In genomic region chr1:54542962-54543539, GRCh38 we compare ENCODE assay signal across 8 cellular contexts. TPM values are rescaled to one million over a fixed set of nuclear protein-coding genes. Genes with fewer than 3 reads are reported as not detected.
DNase-seq lines count a peak whose midpoint lies in the region; TF ChIP-seq lines count a peak whose summit lies in the region.

No MANE protein-coding gene starts in this region.

- H3K79me2 ChIP-seq in mesendoderm (ENCODE audit: control insufficient read depth, insufficient read depth, low read length): no peaks in the 10 kb centered on the region

- H3K27ac Mint-ChIP-seq in brain: peak overlapping the region in 3 of 5 experiments; percentile 70 to 90 (median 84)

- H3K27me3 ChIP-seq in mesendoderm (ENCODE audit: insufficient read depth, low read length, poor library complexity): no peaks in the 10 kb centered on the region

- no peak overlapping the region for H3K4me3 ChIP-seq in mesendoderm (ENCODE audit: low read length)

- peak overlapping the region; percentile 5 for H3K18ac ChIP-seq in mesendoderm (ENCODE audit: low read length)

- peaks cover 29% of the 10 kb centered on the region for H3K27me3 Mint-ChIP-seq in brain

- H3K4me2 ChIP-seq in mesendoderm (ENCODE audit: low read length): peak overlapping the region; percentile 41

- H3K79me1 ChIP-seq in mesendoderm (ENCODE audit: low read length): peaks cover 4% of the 10 kb centered on the region

- no CpG with 5 or more reads among the region's 12 CpGs for WGBS in mesendoderm (ENCODE audit: extremely low coverage, insufficient coverage, low lambda C conversion rate)

- H3K4me1 Mint-ChIP-seq in brain: peaks cover 51% of the 10 kb centered on the region

- H4K5ac ChIP-seq in mesendoderm (ENCODE audit: low read length): no peak overlapping the region

- no peak overlapping the region for H4K8ac ChIP-seq in mesendoderm (ENCODE audit: low read depth, low read length)

- peak overlapping the region; percentile 22 for H2BK5ac ChIP-seq in mesendoderm (ENCODE audit: low read length)

- no peak overlapping the region for H3K23ac ChIP-seq in mesendoderm (ENCODE audit: low read length)

- H2AK5ac ChIP-seq in mesendoderm (ENCODE audit: low read length): peak overlapping the region; percentile 61

- peaks cover 7% of the 10 kb centered on the region for H3K4me1 ChIP-seq in mesendoderm (ENCODE audit: control insufficient read depth, low read depth, low read length)

- no peaks in the 10 kb centered on the region for H3K36me3 Mint-ChIP-seq in brain

- peak overlapping the region; percentile 72 for H3K9ac ChIP-seq in mesendoderm (ENCODE audit: low read length)

- no peak overlapping the region for H2BK120ac ChIP-seq in mesendoderm (ENCODE audit: low read depth, low read length)

- peak overlapping the region; percentile 59 for H3K27ac ChIP-seq in mesendoderm (ENCODE audit: low read depth, low read length)

- H3K9me3 Mint-ChIP-seq in brain: no peaks in the 10 kb centered on the region

- TF ChIP-seq CTCF in brain (conservative IDR thresholded peaks at IDR 0.05): no peak

- DNase-seq in AML-193 (lab: John Stamatoyannopoulos, UW): peak; percentile 45 to 47
- peak; percentile 50 for DNase-seq in KG1 (lab: John Stamatoyannopoulos, UW)
- no peak for DNase-seq in mesendoderm
- no peak for DNase-seq in activated CD4-positive, CD25-positive, alpha-beta regulatory T cell treated with anti-CD3 and anti-CD28 coated beads, Interleukin-2, amount 50 U/mL, for 72 hours
- DNase-seq in cortex of kidney (lab: John Stamatoyannopoulos, UW): no peak
- DNase-seq in DMS 273 (lab: John Stamatoyannopoulos, UW; ENCODE audit: unreplicated experiment): no peak
- DNase-seq in activated CD8-positive, alpha-beta memory T cell treated with anti-CD3 and anti-CD28 coated beads, Interleukin-2, amount 50 U/mL, for 4 hours: no peak

- no peaks in the 10 kb centered on the region for H3K36me3 ChIP-seq in mesendoderm (ENCODE audit: control insufficient read depth, insufficient read depth, low read length)

- H3K56ac ChIP-seq in mesendoderm (ENCODE audit: low read length): peak overlapping the region; percentile 86

- H3K4me3 Mint-ChIP-seq in brain: peak overlapping the region in 4 of 5 experiments; percentile 35 to 80 (median 72)

- peak overlapping the region; percentile 8 for H3K4ac ChIP-seq in mesendoderm (ENCODE audit: low read depth, low read length)

- no peak overlapping the region for H2BK15ac ChIP-seq in mesendoderm (replicated peaks; ENCODE audit: low read depth)

RNA-seq across cellular contexts. Expression of gene ACOT11, which starts 5.0 kb away (rescaled TPM):
- polyA plus RNA-seq in brain (ENCODE audit: insufficient read depth, low read depth, low replicate concordance): 3.2 TPM
- 3.4 TPM for polyA plus RNA-seq in mesendoderm (2013, experiment 1 of 2)
- 3.5 TPM for polyA plus RNA-seq in mesendoderm (2013, experiment 2 of 2)

Comparison
In these comparisons a context has a peak if more than half of its experiments do, and no peak if none do; other contexts are left out.
1. DNase-seq: peak in AML-193 (2 of 2) and KG1 (single experiment); none in mesendoderm (single experiment), activated CD4-positive, CD25-positive, alpha-beta regulatory T cell treated with anti-CD3 and anti-CD28 coated beads, Interleukin-2, amount 50 U/mL, for 72 hours (single experiment), cortex of kidney (single experiment), DMS 273 (single experiment) and activated CD8-positive, alpha-beta memory T cell treated with anti-CD3 and anti-CD28 coated beads, Interleukin-2, amount 50 U/mL, for 4 hours (single experiment).